17 cellular contexts compared by ENCODE assay signal in genomic region chrX:97797076-97797475, GRCh38.
DNase-seq lines count a peak whose midpoint lies in the region; ATAC-seq and TF ChIP-seq lines count a peak whose summit lies in the region.
"Had no signal": no experiment of that assay in that cellular context is flagged by ENCODE, and none has a peak within 500 bp of the region (broad histone marks: within the 10 kb centered on the region; RNA-seq: fewer than 3 reads in every experiment).

No MANE protein-coding gene starts in this region.

- H3K27ac Mint-ChIP-seq in neural progenitor cell: no peak overlapping the region
- H3K27ac Mint-ChIP-seq: CD4-positive, alpha-beta memory T cell; HFFc6 had no signal

- peaks cover 15% of the 10 kb centered on the region for H3K9me3 Mint-ChIP-seq in neural progenitor cell
- H3K9me3 Mint-ChIP-seq: HFFc6 had no signal

- H3K4me3 ChIP-seq in HAP-1 (no peak overlapping the region), neural progenitor cell (no peak overlapping the region)
- H3K4me3 ChIP-seq: GM12878, GM23248 had no signal

- no peaks in the 10 kb centered on the region for H3K36me3 ChIP-seq in HAP-1 (replicated peaks)
- no peaks in the 10 kb centered on the region for H3K36me3 ChIP-seq in neural progenitor cell

- peaks cover 3% of the 10 kb centered on the region for H3K4me1 Mint-ChIP-seq in neural progenitor cell
- H3K4me1 Mint-ChIP-seq: CD4-positive, alpha-beta memory T cell had no signal

- TF ChIP-seq CTCF in neural progenitor cell (IDR thresholded peaks at IDR 0.05): no peak

- no peaks in the 10 kb centered on the region for H3K27me3 Mint-ChIP-seq in neural progenitor cell (ENCODE audit: insufficient read depth, low read depth)
- H3K27me3 Mint-ChIP-seq: CD4-positive, alpha-beta memory T cell had no signal

- no peak overlapping the region for H3K27ac ChIP-seq in neural progenitor cell
- H3K27ac ChIP-seq: GM23248 had no signal

- no peak overlapping the region for H3K4me3 Mint-ChIP-seq in neural progenitor cell
- H3K4me3 Mint-ChIP-seq: CD4-positive, alpha-beta memory T cell; H9; HFFc6 had no signal

- H3K79me2 ChIP-seq in neural progenitor cell (ENCODE audit: low read depth): no peaks in the 10 kb centered on the region

- no peaks in the 10 kb centered on the region for H3K4me1 ChIP-seq in HAP-1
- peaks cover 2% of the 10 kb centered on the region for H3K4me1 ChIP-seq in neural progenitor cell

- no peak overlapping the region for H3K9ac ChIP-seq in neural progenitor cell
- H3K9ac ChIP-seq: GM23248 had no signal

- no peaks in the 10 kb centered on the region for H3K27me3 ChIP-seq in HAP-1 (ENCODE audit: low read depth)
- no peaks in the 10 kb centered on the region for H3K27me3 ChIP-seq in neural progenitor cell

- H3K9me3 ChIP-seq in HAP-1: no peaks in the 10 kb centered on the region; the same call in 1 of the 2 replicates
- H3K9me3 ChIP-seq in neural progenitor cell (ENCODE audit: low read depth): no peaks in the 10 kb centered on the region

- no peak for ATAC-seq in HG02642 (IDR thresholded peaks at IDR 0.05; ENCODE audit: poor library complexity, unreplicated experiment)
- ATAC-seq: GM12878 had no signal

- no peaks in the 10 kb centered on the region for H3K36me3 Mint-ChIP-seq in neural progenitor cell
- H3K36me3 Mint-ChIP-seq: CD4-positive, alpha-beta memory T cell had no signal

- no peak overlapping the region for H3K4me2 ChIP-seq in neural progenitor cell

- H3F3A ChIP-seq in neural progenitor cell (ENCODE audit: low read depth): no peaks in the 10 kb centered on the region

- no peaks in the 10 kb centered on the region for H4K20me1 ChIP-seq in neural progenitor cell (ENCODE audit: low read depth)

- no peak overlapping the region for H2AFZ ChIP-seq in neural progenitor cell (replicated peaks)
- H2AFZ ChIP-seq: GM23248 had no signal

- in situ Hi-C loops in HAP-1 (cut with MboI; ENCODE audit: low sequenced_read_pairs): no loop called here

- peak; percentile 21 to 57 for DNase-seq in HAP-1 (ENCODE audit: low spot score in 2 of 2)
- DNase-seq in SW480 (ENCODE audit: low spot score): peak; percentile 67
- DNase-seq in islet precursor cell: peak; percentile 90
- no peak for DNase-seq in neural progenitor cell (ENCODE audit: low spot score)
- DNase-seq in effector CD4-positive, alpha-beta T cell: no peak
- DNase-seq: C1 segment of cervical spinal cord; Calu3; CD4-positive, alpha-beta memory T cell; COR-L47; DMS53; DND-41; GDM1; GM23248; H9; HFFc6 had no signal

Comparison
In these comparisons a context has a peak if more than half of its experiments do, and no peak if none do; other contexts are left out.
1. DNase-seq: peak in HAP-1 (2 of 2), SW480 (single experiment) and islet precursor cell (single experiment); none in neural progenitor cell (single experiment) and effector CD4-positive, alpha-beta T cell (single experiment).